Comparison of ENCODE assay signal across 1 cellular context in genomic region chr12:6535960-6536847, GRCh38.
TF ChIP-seq lines count a peak whose summit lies in the region.

No MANE protein-coding gene starts in this region.

TF ChIP-seq in K562, 482 proteins besides CTCF, POLR2A, EP300 and RAD21:
- no peak for TF ChIP-seq ZNF23 (CRISPR knock-in tag; IDR thresholded peaks at IDR 0.05)
- TF ChIP-seq RBM39 (optimal IDR thresholded peaks at IDR 0.05; ENCODE audit: low read depth, low read length): peak; percentile 71
- no peak for TF ChIP-seq ZNF217 (CRISPR knock-in tag; IDR thresholded peaks at IDR 0.05)
- TF ChIP-seq CHD1 (IDR thresholded peaks at IDR 0.05; ENCODE audit: low read length): peak; percentile 7
